Comparison of ENCODE assay signal across 24 cellular contexts in the genomic region with DNA sequence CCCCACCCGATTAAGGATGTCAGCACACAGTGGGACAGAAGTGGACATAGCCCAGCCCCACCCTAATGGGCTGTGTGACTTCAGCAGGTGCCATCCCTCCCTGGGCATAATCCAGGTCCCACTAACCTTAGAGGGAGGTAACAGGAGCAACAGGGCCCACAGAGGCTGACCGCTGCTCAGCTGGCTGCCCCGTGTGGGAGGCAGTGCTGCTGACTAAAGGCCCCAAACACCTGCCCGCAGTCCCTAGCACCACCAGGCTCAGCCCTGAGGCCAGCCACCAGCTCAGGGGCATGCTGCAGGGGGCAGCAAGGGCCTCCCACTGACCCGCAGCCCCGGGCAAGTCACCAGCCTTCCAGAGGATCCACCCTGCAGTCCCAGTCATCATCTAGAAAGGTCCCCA. TPM values are rescaled to one million over a fixed set of nuclear protein-coding genes. Genes with fewer than 3 reads are reported as not detected.
A peak's percentile ranks its signal among the peaks of the same experiment; 100 is the strongest.
DNase-seq lines count a peak whose midpoint lies in the region; ATAC-seq, FAIRE-seq and TF ChIP-seq lines count a peak whose summit lies in the region.
"Had no signal": no experiment of that assay in that cellular context is flagged by ENCODE, and none has a peak within 500 bp of the region (broad histone marks: within the 10 kb centered on the region; RNA-seq: fewer than 3 reads in every experiment).

No MANE protein-coding gene starts in this region.

- TF ChIP-seq CTCF in HepG2 (CRISPR knock-in tag; IDR thresholded peaks at IDR 0.05) = no peak
- no peak for TF ChIP-seq CTCF in right lobe of liver (IDR thresholded peaks at IDR 0.05)
- TF ChIP-seq CTCF in parathyroid adenoma (IDR thresholded peaks at IDR 0.05) = no peak
- TF ChIP-seq CTCF in vagina (IDR thresholded peaks at IDR 0.05) = no peak

- H3K79me2 ChIP-seq in HepG2 (ENCODE audit: insufficient read depth, low read length) (no peaks in the 10 kb centered on the region), parathyroid adenoma (peaks cover 65% of the 10 kb centered on the region)

- TF ChIP-seq EP300 in HepG2 (IDR thresholded peaks at IDR 0.05; ENCODE audit: low read depth in 2 of 2, low read length in 2 of 2) = no peak
- TF ChIP-seq EP300 in HepG2 (CRISPR knock-in tag; IDR thresholded peaks at IDR 0.05; ENCODE audit: borderline replicate concordance) = no peak

- no peaks in the 10 kb centered on the region for H3K36me3 ChIP-seq in HepG2 (replicated peaks in 1 of 2; ENCODE audit: control insufficient read depth in 1 of 2, insufficient read depth in 2 of 2, low read length in 2 of 2)
- H3K36me3 ChIP-seq in right lobe of liver = no peaks in the 10 kb centered on the region
- no peaks in the 10 kb centered on the region for H3K36me3 ChIP-seq in parathyroid adenoma (ENCODE audit: control insufficient read depth, insufficient read depth, low read length)
- H3K36me3 ChIP-seq in vagina = no peaks in the 10 kb centered on the region
- H3K36me3 ChIP-seq: cardiac muscle cell, neural progenitor cell had no signal

- FAIRE-seq in HepG2 (lab: Jason Lieb, UNC) = no peak
- FAIRE-seq: small intestine, TTC549 had no signal

- H3K4me3 ChIP-seq in HepG2 (replicated peaks in 1 of 3; ENCODE audit: insufficient read depth in 1 of 3, low read depth in 2 of 3, low read length in 3 of 3) = no peak overlapping the region
- no peak overlapping the region for H3K4me3 ChIP-seq in right lobe of liver
- H3K4me3 ChIP-seq in parathyroid adenoma (ENCODE audit: low read depth, low read length) = no peak overlapping the region
- H3K4me3 ChIP-seq in vagina = no peak overlapping the region
- H3K4me3 ChIP-seq: cardiac muscle cell, neural progenitor cell had no signal

- no peak for DNase-seq in HepG2 (ENCODE audit: low spot score)
- no peak for DNase-seq in right lobe of liver
- DNase-seq in vagina (ENCODE audit: extremely low spot score in 2 of 2) = no peak
- DNase-seq in NCI-H1092 treated with DMSO at 0.1 percent for 48 hours (lab: John Stamatoyannopoulos, UW) = no peak
- DNase-seq in activated T-cell treated with anti-CD3 and anti-CD28 coated beads, Interleukin-2, amount 50 U/mL, for 48 hours = no peak
- DNase-seq in central memory CD4-positive, alpha-beta T cell = no peak
- DNase-seq: activated CD4-positive, alpha-beta memory T cell treated with anti-CD3 and anti-CD28 coated beads, Interleukin-2, amount 10 ng/mL, durations not matched to agents 7 days and 5 days; activated effector memory CD4-positive, alpha-beta T cell treated with Interleukin-2 at 50 U/mL for 16 hours; DND-41; islet precursor cell; NCI-H1436; NCI-H2081 treated with DMSO at 0.1 percent for 48 hours; NCI-H345; NCI-H774; RPMI8226; small intestine; stimulated activated CD4-positive, alpha-beta T cell treated with anti-CD3 and anti-CD28 coated beads, Interleukin-2, amount 100 ng/mL, for 24 hours had no signal

- POLR2A ChIA-PET in HepG2 (lab: Yijun Ruan, JAX) = no interaction called here

- in situ Hi-C loops in HepG2 (cut with HindIII; ENCODE audit: extremely low pct_ligation_motif_present, low pct_unique_long_range_greater_than_20kb) = no loop called here

- H2AFZ ChIP-seq in HepG2 (ENCODE audit: low read length) (no peak overlapping the region), parathyroid adenoma (peak overlapping the region; percentile 20)
- H2AFZ ChIP-seq: neural progenitor cell had no signal

- H3K4me1 ChIP-seq in HepG2 (ENCODE audit: insufficient read depth, low read length) (no peaks in the 10 kb centered on the region), right lobe of liver (peaks cover 0 to 17% (median 0%) of the 10 kb centered on the region in 4 donors), parathyroid adenoma (peaks cover 61% of the 10 kb centered on the region), vagina (peaks cover 67% of the 10 kb centered on the region)

- CTCF ChIA-PET in HepG2 (lab: Yijun Ruan, JAX; ENCODE audit: low intra/inter-chr PET ratio, low total read pairs) = no interaction called here

- H3K4me2 ChIP-seq in HepG2 (ENCODE audit: low read depth, low read length) (no peak overlapping the region), parathyroid adenoma (ENCODE audit: low read length) (no peak overlapping the region)
- H3K4me2 ChIP-seq: KMS-11, neural progenitor cell had no signal

- H3K9ac ChIP-seq in HepG2 (ENCODE audit: insufficient read depth, low read depth, low read length) (no peak overlapping the region), parathyroid adenoma (no peak overlapping the region)
- H3K9ac ChIP-seq: KMS-11, neural progenitor cell had no signal

- H4K20me1 ChIP-seq in HepG2 (ENCODE audit: insufficient read depth, low read length) = no peaks in the 10 kb centered on the region

- intact Hi-C loops in HepG2 (cut with micrococcal nuclease; ENCODE audit: unreplicated experiment) (no loop called here), right lobe of liver (cut with DNase I) (no loop called here), vagina (cut with DNase I) (no loop called here)

- TF ChIP-seq RAD21 in HepG2 (CRISPR knock-in tag; IDR thresholded peaks at IDR 0.05) = no peak

- H3K9me3 ChIP-seq in HepG2 (ENCODE audit: low read length) = no peaks in the 10 kb centered on the region
- H3K9me3 ChIP-seq in right lobe of liver = no peaks in the 10 kb centered on the region
- no peaks in the 10 kb centered on the region for H3K9me3 ChIP-seq in parathyroid adenoma (ENCODE audit: control insufficient read depth, low read length)
- H3K9me3 ChIP-seq in vagina = no peaks in the 10 kb centered on the region

- no peak for TF ChIP-seq POLR2A in HepG2 (IDR thresholded peaks at IDR 0.05; ENCODE audit: insufficient read depth in 1 of 2, low read depth in 2 of 2, low read length in 2 of 2)
- no peak for TF ChIP-seq POLR2A in right lobe of liver (IDR thresholded peaks at IDR 0.05)
- TF ChIP-seq POLR2A in vagina (IDR thresholded peaks at IDR 0.05) = no peak

- BruUV-seq in HepG2 (replicated peaks; lab: Mats Ljungman, UMichigan) = no TSS peak

- ATAC-seq in HepG2 (no peak), right lobe of liver (no peak)
- ATAC-seq: activated CD4-positive, CD25-positive, alpha-beta regulatory T cell treated with anti-CD3 and anti-CD28 coated beads, Interleukin-2, amount 50 U/mL, for 24 hours had no signal

- peaks cover 5 to 15% of the 10 kb centered on the region in 2 experiments; a peak in 3 of 5 replicates for H3K27me3 ChIP-seq in HepG2 (ENCODE audit: control insufficient read depth in 1 of 2, insufficient read depth in 2 of 2, low read length in 2 of 2)
- no peaks in the 10 kb centered on the region for H3K27me3 ChIP-seq in right lobe of liver
- no peaks in the 10 kb centered on the region for H3K27me3 ChIP-seq in layer of hippocampus (ENCODE audit: control insufficient read depth, insufficient read depth, low read length)
- no peaks in the 10 kb centered on the region for H3K27me3 ChIP-seq in parathyroid adenoma (ENCODE audit: control insufficient read depth, insufficient read depth, low read length)
- H3K27me3 ChIP-seq in vagina = no peaks in the 10 kb centered on the region
- H3K27me3 ChIP-seq: cardiac muscle cell, neural progenitor cell had no signal

- WGBS in HepG2 (ENCODE audit: low lambda C conversion rate) = 37% methylated on average over 4 of the region's 6 CpGs
- WGBS in right lobe of liver (ENCODE audit: insufficient coverage, low coverage, low lambda C conversion rate, missing lambda C conversion rate) = no CpG with 5 or more reads among the region's 6 CpGs

- H3K27ac ChIP-seq in HepG2 (ENCODE audit: extremely low read length, insufficient read depth, low read length) (no peak overlapping the region), right lobe of liver (no peak overlapping the region), layer of hippocampus (ENCODE audit: low read depth, low read length) (peak overlapping the region; percentile 35), parathyroid adenoma (peak overlapping the region; percentile 98), vagina (peak overlapping the region; percentile 85)
- H3K27ac ChIP-seq: cardiac muscle cell, KMS-11, neural progenitor cell had no signal

TF ChIP-seq in HepG2, 621 proteins besides CTCF, POLR2A, EP300 and RAD21:
- TF ChIP-seq ZMYM2 (CRISPR knock-in tag; IDR thresholded peaks at IDR 0.05) = no peak
- 0 out of 2 replicates have a peak, but pooled peaks have one; percentile 19 for TF ChIP-seq MAFG (CRISPR knock-in tag; IDR thresholded peaks at IDR 0.05)
- no peak for TF ChIP-seq ZNF460 (CRISPR knock-in tag; IDR thresholded peaks at IDR 0.05; ENCODE audit: borderline replicate concordance)

RNA-seq across cellular contexts. Expression of gene BIN1, which starts 14.6 kb away (rescaled TPM):
- total RNA-seq in HepG2 (2016; rRNA removed; fragmentation: Illumina TruSeq; extraction: Trizol) = 0.93 and 0.98 TPM in 2 replicates
- 0.61 and 1.1 TPM in 2 replicates for total RNA-seq in HepG2 (2016; cell fraction: cytosol; rRNA removed; fragmentation: Illumina TruSeq; extraction: Trizol; ENCODE audit: low read depth)
- total RNA-seq in HepG2 (2016; cell fraction: insoluble cytoplasmic fraction; rRNA removed; fragmentation: Illumina TruSeq; extraction: Trizol) = 0.58 and 0.97 TPM in 2 replicates
- 1.2 TPM in 2 replicates for total RNA-seq in HepG2 (2016; cell fraction: membrane; rRNA removed; fragmentation: Illumina TruSeq; extraction: Trizol)
- total RNA-seq in HepG2 (2016; cell fraction: nucleus; rRNA removed; fragmentation: Illumina TruSeq; extraction: Trizol) = 0.28 and 0.41 TPM in 2 replicates
- 0.51 and 1.2 TPM in 2 replicates for polyA plus RNA-seq in HepG2 (2011; rRNA removed)
- 0.42 and 1.3 TPM in 2 replicates for polyA plus RNA-seq in HepG2 (2011; cell fraction: cytosol; rRNA removed)
- polyA plus RNA-seq in HepG2 (2011; cell fraction: nucleus; rRNA removed) = 1.2 and 2.2 TPM in 2 replicates
- 1.3 and 1.6 TPM in 2 replicates for polyA plus RNA-seq in HepG2 (2012)
- 0.84 and 1.2 TPM in 2 replicates for polyA plus RNA-seq in HepG2 (2016; cell fraction: cytosol; fragmentation: Illumina TruSeq; extraction: Trizol; ENCODE audit: low read depth)
- polyA plus RNA-seq in HepG2 (2016; cell fraction: insoluble cytoplasmic fraction; fragmentation: Illumina TruSeq; extraction: Trizol; ENCODE audit: low read depth) = 1.0 and 1.9 TPM in 2 replicates
- 0.97 and 1.1 TPM in 2 replicates for polyA plus RNA-seq in HepG2 (2016; cell fraction: membrane; fragmentation: Illumina TruSeq; extraction: Trizol; ENCODE audit: low read depth)
- polyA plus RNA-seq in HepG2 (2016; cell fraction: nucleus; fragmentation: Illumina TruSeq; extraction: Trizol; ENCODE audit: insufficient read depth, low read depth) = 0.85 and 0.91 TPM in 2 replicates
- 0.84 and 28.9 TPM in 2 replicates for polyA minus RNA-seq in HepG2 (2011; rRNA and poly(A)+ RNA removed; ENCODE audit: low replicate concordance)
- 0.59 and 0.79 TPM in 2 replicates for polyA minus RNA-seq in HepG2 (2011; cell fraction: cytosol; rRNA and poly(A)+ RNA removed)
- 0.50 and 0.90 TPM in 2 replicates for polyA minus RNA-seq in HepG2 (2011; cell fraction: nucleus; rRNA and poly(A)+ RNA removed)
- 10 to 100 TPM; 20.4 to 30.8 (median 26.3) TPM for total RNA-seq in right lobe of liver
- 60.9 TPM for total RNA-seq in vagina

Comparison
In these comparisons a context has a peak if more than half of its experiments do, and no peak if none do; other contexts are left out.
1. RNA of gene BIN1, which starts 14.6 kb away (total RNA-seq): 60.9 TPM in vagina (single experiment) and 20.4 to 30.8 TPM in right lobe of liver; 0.28 to 1.2 TPM in HepG2; every median in the first group is over 4 times any median in the second.
2. H3K27ac ChIP-seq: peak in layer of hippocampus (single experiment), parathyroid adenoma (single experiment) and vagina (single experiment); none in HepG2 (single experiment) and right lobe of liver (0 of 3).